In the genomic region with DNA sequence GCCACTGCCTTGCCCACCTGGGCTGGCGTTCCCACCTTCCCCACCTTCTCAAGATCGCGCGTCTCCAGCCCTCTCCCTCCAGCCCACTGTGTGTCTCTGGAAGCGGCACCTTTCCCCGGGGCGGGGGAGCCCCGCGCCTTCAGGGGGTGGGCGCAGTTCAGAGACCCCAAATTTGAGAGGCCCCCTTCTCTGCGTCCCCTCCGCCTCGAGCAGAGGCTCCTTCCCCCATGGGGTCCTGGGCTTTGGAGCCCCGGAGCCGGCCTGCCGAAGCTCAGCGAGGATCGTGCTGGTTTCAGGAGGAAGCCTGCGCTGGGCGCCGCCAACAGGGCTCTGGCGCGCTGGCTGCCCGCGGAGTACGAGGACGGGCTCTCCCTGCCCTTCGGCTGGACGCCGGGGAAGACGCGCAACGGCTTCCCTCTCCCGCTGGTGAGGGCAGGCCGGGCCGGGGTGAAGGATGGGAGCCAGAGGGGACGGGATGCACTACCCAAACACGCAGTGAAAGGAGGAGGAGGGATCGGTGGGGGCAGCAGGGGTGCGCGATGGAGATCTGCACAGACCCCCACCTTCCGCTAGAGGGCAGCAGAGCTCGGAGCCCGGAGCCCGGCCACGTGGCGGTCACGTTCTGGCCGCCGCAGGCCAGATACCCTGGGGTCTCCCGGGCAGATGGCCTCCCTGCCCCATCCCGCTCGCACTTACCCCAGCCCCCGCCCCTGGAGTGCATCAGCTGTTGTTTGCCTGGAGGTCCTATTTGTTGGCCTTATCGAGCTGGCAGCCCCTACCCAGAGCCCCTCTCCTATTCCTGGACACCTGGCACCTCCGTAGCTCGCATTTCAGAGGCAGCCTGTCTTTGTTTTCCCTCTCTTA, we compare ENCODE assay signal across 1 cellular context.
A peak's percentile ranks its signal among the peaks of the same experiment; 100 is the strongest.
TF ChIP-seq lines count a peak whose summit lies in the region.

No MANE protein-coding gene starts in this region.

TF ChIP-seq in WTC11, 78 proteins besides CTCF, POLR2A, EP300 and RAD21 (continued from another document):
- TF ChIP-seq, protein P1, sequence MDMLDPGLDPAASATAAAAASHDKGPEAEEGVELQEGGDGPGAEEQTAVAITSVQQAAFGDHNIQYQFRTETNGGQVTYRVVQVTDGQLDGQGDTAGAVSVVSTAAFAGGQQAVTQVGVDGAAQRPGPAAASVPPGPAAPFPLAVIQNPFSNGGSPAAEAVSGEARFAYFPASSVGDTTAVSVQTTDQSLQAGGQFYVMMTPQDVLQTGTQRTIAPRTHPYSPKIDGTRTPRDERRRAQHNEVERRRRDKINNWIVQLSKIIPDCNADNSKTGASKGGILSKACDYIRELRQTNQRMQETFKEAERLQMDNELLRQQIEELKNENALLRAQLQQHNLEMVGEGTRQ (CRISPR knock-in tag; IDR thresholded peaks at IDR 0.05) = peak; percentile 82
- TF ChIP-seq, protein P2, sequence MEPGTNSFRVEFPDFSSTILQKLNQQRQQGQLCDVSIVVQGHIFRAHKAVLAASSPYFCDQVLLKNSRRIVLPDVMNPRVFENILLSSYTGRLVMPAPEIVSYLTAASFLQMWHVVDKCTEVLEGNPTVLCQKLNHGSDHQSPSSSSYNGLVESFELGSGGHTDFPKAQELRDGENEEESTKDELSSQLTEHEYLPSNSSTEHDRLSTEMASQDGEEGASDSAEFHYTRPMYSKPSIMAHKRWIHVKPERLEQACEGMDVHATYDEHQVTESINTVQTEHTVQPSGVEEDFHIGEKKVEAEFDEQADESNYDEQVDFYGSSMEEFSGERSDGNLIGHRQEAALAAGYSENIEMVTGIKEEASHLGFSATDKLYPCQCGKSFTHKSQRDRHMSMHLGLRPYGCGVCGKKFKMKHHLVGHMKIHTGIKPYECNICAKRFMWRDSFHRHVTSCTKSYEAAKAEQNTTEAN (CRISPR knock-in tag; IDR thresholded peaks at IDR 0.05) = peak; percentile 99
- TF ChIP-seq, protein P3, sequence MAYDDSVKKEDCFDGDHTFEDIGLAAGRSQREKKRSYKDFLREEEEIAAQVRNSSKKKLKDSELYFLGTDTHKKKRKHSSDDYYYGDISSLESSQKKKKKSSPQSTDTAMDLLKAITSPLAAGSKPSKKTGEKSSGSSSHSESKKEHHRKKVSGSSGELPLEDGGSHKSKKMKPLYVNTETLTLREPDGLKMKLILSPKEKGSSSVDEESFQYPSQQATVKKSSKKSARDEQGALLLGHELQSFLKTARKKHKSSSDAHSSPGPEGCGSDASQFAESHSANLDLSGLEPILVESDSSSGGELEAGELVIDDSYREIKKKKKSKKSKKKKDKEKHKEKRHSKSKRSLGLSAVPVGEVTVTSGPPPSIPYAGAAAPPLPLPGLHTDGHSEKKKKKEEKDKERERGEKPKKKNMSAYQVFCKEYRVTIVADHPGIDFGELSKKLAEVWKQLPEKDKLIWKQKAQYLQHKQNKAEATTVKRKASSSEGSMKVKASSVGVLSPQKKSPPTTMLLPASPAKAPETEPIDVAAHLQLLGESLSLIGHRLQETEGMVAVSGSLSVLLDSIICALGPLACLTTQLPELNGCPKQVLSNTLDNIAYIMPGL (CRISPR knock-in tag; IDR thresholded peaks at IDR 0.05) = peak; percentile 83
- TF ChIP-seq IRF2 (CRISPR knock-in tag; IDR thresholded peaks at IDR 0.05; ENCODE audit: borderline replicate concordance, low read depth) = peak; percentile 59; the same call in 1 of the 2 replicates
- peak; percentile 81 for TF ChIP-seq NR2C2 (CRISPR knock-in tag; IDR thresholded peaks at IDR 0.05)
- TF ChIP-seq, protein P4, sequence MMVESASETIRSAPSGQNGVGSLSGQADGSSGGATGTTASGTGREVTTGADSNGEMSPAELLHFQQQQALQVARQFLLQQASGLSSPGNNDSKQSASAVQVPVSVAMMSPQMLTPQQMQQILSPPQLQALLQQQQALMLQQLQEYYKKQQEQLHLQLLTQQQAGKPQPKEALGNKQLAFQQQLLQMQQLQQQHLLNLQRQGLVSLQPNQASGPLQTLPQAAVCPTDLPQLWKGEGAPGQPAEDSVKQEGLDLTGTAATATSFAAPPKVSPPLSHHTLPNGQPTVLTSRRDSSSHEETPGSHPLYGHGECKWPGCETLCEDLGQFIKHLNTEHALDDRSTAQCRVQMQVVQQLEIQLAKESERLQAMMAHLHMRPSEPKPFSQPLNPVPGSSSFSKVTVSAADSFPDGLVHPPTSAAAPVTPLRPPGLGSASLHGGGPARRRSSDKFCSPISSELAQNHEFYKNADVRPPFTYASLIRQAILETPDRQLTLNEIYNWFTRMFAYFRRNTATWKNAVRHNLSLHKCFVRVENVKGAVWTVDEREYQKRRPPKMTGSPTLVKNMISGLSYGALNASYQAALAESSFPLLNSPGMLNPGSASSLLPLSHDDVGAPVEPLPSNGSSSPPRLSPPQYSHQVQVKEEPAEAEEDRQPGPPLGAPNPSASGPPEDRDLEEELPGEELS (CRISPR knock-in tag; IDR thresholded peaks at IDR 0.05) = peak; percentile 98
- TF ChIP-seq CREM (CRISPR knock-in tag; IDR thresholded peaks at IDR 0.05) = peak; percentile 90; the same call in 1 of the 2 replicates
- TF ChIP-seq, protein P5, sequence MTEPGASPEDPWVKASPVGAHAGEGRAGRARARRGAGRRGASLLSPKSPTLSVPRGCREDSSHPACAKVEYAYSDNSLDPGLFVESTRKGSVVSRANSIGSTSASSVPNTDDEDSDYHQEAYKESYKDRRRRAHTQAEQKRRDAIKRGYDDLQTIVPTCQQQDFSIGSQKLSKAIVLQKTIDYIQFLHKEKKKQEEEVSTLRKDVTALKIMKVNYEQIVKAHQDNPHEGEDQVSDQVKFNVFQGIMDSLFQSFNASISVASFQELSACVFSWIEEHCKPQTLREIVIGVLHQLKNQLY (CRISPR knock-in tag; IDR thresholded peaks at IDR 0.05) = peak; percentile 81; the same call in 1 of the 2 replicates
- peak; percentile 99 for TF ChIP-seq SMAD3 (CRISPR knock-in tag; IDR thresholded peaks at IDR 0.05; ENCODE audit: borderline replicate concordance)
